1 cellular context compared by ENCODE assay signal in genomic region chr20:18137412-18138265, GRCh38.
A peak's percentile ranks its signal among the peaks of the same experiment; 100 is the strongest.
TF ChIP-seq lines count a peak whose summit lies in the region.

TSS of gene KAT14 (plus strand) at chr20:18137863. CDS start at chr20:18142661, 4,798 bp downstream.
A gene with protein sequence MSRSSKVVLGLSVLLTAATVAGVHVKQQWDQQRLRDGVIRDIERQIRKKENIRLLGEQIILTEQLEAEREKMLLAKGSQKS (plus strand): TSS chr20:18137863. CDS start chr20:18137956, 93 bp downstream.

TF ChIP-seq in GM12878, 131 proteins besides CTCF, POLR2A, EP300 and RAD21 (continued from another document and continues in another):
- TF ChIP-seq HSF1 (IDR thresholded peaks at IDR 0.05; ENCODE audit: low read depth, low read length) (no peak), SIN3A (IDR thresholded peaks at IDR 0.05; ENCODE audit: low read depth, low read length) (peak; percentile 79; the same call in 1 of the 2 replicates), MEF2A (IDR thresholded peaks at IDR 0.05; ENCODE audit: insufficient read depth, low read depth, low read length) (0 out of 2 replicates have a peak, but pooled peaks have one; percentile 32), ZZZ3 (IDR thresholded peaks at IDR 0.05; ENCODE audit: control insufficient read depth, insufficient read length, low read depth) (no peak), NKRF (conservative IDR thresholded peaks at IDR 0.05) (peak; percentile 82), BRCA1 (IDR thresholded peaks at IDR 0.05; ENCODE audit: low read depth, low read length) (no peak), STAT1 (conservative IDR thresholded peaks at IDR 0.05) (0 out of 2 replicates have a peak, but pooled peaks have one; percentile 32), RFX5 (IDR thresholded peaks at IDR 0.05; ENCODE audit: low read depth, low read length) (no peak), PRDM15 (CRISPR knock-in tag; IDR thresholded peaks at IDR 0.05) (peak; percentile 86), BACH1 (IDR thresholded peaks at IDR 0.05; ENCODE audit: borderline replicate concordance) (peak; percentile 63), MYB (IDR thresholded peaks at IDR 0.05; ENCODE audit: borderline replicate concordance, low read depth, low read length) (no peak), ZNF24 (IDR thresholded peaks at IDR 0.05) (no peak), NBN (IDR thresholded peaks at IDR 0.05) (peak; percentile 60; the same call in 1 of the 2 replicates), YBX1 (IDR thresholded peaks at IDR 0.05) (no peak), MTA3 (IDR thresholded peaks at IDR 0.05; ENCODE audit: borderline replicate concordance, low read length) (no peak), ZBTB33 (IDR thresholded peaks at IDR 0.05) (no peak), FOXM1 (IDR thresholded peaks at IDR 0.05; ENCODE audit: low read depth, low read length) (peak; percentile 46; the same call in 1 of the 2 replicates), WRNIP1 (IDR thresholded peaks at IDR 0.05; ENCODE audit: borderline replicate concordance, low read depth, low read length) (no peak), IKZF2 (IDR thresholded peaks at IDR 0.05) (no peak), BCLAF1 (IDR thresholded peaks at IDR 0.05) (no peak), RAD51 (IDR thresholded peaks at IDR 0.05) (peak; percentile 98), GATAD2B (conservative IDR thresholded peaks at IDR 0.05; ENCODE audit: low read depth) (peak; percentile 87), SMAD1 (IDR thresholded peaks at IDR 0.05; ENCODE audit: low read depth, partially characterized antibody) (no peak), ZBTB4 (CRISPR knock-in tag; IDR thresholded peaks at IDR 0.05) (peak; percentile 91), CBX3 (IDR thresholded peaks at IDR 0.05; ENCODE audit: borderline replicate concordance, low read depth) (no peak), ATF7 (IDR thresholded peaks at IDR 0.05; ENCODE audit: low read depth) (no peak)
- TF ChIP-seq, protein P1, sequence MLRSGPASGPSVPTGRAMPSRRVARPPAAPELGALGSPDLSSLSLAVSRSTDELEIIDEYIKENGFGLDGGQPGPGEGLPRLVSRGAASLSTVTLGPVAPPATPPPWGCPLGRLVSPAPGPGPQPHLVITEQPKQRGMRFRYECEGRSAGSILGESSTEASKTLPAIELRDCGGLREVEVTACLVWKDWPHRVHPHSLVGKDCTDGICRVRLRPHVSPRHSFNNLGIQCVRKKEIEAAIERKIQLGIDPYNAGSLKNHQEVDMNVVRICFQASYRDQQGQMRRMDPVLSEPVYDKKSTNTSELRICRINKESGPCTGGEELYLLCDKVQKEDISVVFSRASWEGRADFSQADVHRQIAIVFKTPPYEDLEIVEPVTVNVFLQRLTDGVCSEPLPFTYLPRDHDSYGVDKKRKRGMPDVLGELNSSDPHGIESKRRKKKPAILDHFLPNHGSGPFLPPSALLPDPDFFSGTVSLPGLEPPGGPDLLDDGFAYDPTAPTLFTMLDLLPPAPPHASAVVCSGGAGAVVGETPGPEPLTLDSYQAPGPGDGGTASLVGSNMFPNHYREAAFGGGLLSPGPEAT (IDR thresholded peaks at IDR 0.05; ENCODE audit: low read depth), result peak; percentile 65
- TF ChIP-seq, protein P2, sequence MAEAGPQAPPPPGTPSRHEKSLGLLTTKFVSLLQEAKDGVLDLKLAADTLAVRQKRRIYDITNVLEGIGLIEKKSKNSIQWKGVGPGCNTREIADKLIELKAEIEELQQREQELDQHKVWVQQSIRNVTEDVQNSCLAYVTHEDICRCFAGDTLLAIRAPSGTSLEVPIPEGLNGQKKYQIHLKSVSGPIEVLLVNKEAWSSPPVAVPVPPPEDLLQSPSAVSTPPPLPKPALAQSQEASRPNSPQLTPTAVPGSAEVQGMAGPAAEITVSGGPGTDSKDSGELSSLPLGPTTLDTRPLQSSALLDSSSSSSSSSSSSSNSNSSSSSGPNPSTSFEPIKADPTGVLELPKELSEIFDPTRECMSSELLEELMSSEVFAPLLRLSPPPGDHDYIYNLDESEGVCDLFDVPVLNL (IDR thresholded peaks at IDR 0.05; ENCODE audit: low read depth, low read length), result no peak
- TF ChIP-seq, protein P3, sequence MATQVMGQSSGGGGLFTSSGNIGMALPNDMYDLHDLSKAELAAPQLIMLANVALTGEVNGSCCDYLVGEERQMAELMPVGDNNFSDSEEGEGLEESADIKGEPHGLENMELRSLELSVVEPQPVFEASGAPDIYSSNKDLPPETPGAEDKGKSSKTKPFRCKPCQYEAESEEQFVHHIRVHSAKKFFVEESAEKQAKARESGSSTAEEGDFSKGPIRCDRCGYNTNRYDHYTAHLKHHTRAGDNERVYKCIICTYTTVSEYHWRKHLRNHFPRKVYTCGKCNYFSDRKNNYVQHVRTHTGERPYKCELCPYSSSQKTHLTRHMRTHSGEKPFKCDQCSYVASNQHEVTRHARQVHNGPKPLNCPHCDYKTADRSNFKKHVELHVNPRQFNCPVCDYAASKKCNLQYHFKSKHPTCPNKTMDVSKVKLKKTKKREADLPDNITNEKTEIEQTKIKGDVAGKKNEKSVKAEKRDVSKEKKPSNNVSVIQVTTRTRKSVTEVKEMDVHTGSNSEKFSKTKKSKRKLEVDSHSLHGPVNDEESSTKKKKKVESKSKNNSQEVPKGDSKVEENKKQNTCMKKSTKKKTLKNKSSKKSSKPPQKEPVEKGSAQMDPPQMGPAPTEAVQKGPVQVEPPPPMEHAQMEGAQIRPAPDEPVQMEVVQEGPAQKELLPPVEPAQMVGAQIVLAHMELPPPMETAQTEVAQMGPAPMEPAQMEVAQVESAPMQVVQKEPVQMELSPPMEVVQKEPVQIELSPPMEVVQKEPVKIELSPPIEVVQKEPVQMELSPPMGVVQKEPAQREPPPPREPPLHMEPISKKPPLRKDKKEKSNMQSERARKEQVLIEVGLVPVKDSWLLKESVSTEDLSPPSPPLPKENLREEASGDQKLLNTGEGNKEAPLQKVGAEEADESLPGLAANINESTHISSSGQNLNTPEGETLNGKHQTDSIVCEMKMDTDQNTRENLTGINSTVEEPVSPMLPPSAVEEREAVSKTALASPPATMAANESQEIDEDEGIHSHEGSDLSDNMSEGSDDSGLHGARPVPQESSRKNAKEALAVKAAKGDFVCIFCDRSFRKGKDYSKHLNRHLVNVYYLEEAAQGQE (IDR thresholded peaks at IDR 0.05; ENCODE audit: low read depth, low read length), result no peak
- TF ChIP-seq, protein P4, sequence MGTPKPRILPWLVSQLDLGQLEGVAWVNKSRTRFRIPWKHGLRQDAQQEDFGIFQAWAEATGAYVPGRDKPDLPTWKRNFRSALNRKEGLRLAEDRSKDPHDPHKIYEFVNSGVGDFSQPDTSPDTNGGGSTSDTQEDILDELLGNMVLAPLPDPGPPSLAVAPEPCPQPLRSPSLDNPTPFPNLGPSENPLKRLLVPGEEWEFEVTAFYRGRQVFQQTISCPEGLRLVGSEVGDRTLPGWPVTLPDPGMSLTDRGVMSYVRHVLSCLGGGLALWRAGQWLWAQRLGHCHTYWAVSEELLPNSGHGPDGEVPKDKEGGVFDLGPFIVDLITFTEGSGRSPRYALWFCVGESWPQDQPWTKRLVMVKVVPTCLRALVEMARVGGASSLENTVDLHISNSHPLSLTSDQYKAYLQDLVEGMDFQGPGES (IDR thresholded peaks at IDR 0.05), result no peak
